In genomic region chr7:23469150-23469960, GRCh38 we compare ENCODE assay signal across 8 cellular contexts. TPM values are rescaled to one million over a fixed set of nuclear protein-coding genes. Genes with fewer than 3 reads are reported as not detected.
DNase-seq lines count a peak whose midpoint lies in the region; ATAC-seq and TF ChIP-seq lines count a peak whose summit lies in the region.

No MANE protein-coding gene starts in this region.

- H3K4me1 Mint-ChIP-seq in CD14-positive monocyte (peaks cover 42% of the 10 kb centered on the region), mesothelial cell of epicardium (peaks cover 47% of the 10 kb centered on the region)

- H3K36me3 ChIP-seq in colonic mucosa: no peaks in the 10 kb centered on the region

- no peak overlapping the region for H3K27ac ChIP-seq in colonic mucosa

- H3K4me1 ChIP-seq in colonic mucosa: peaks cover 22% of the 10 kb centered on the region

- H3K27ac Mint-ChIP-seq in CD14-positive monocyte: no peak overlapping the region
- peak overlapping the region; percentile 99 for H3K27ac Mint-ChIP-seq in mesothelial cell of epicardium

- TF ChIP-seq POLR2A in GM19193 (IDR thresholded peaks at IDR 0.05; ENCODE audit: extremely low read depth, insufficient read depth, insufficient read length): peak; percentile 64

- H3K36me3 Mint-ChIP-seq in CD14-positive monocyte (peaks cover 0 to 21% of the 10 kb centered on the region in 2 donors), mesothelial cell of epicardium (no peaks in the 10 kb centered on the region)

- peak overlapping the region in 1 of 2 donors; percentile 46 for H3K9ac ChIP-seq in colonic mucosa (ENCODE audit: low read depth in 2 of 2, low read length in 2 of 2)

- H3K27me3 Mint-ChIP-seq in CD14-positive monocyte (ENCODE audit: low read depth in 3 of 3) (peaks cover 71 to 94% (median 84%) of the 10 kb centered on the region in 3 donors), mesothelial cell of epicardium (ENCODE audit: low read depth) (no peaks in the 10 kb centered on the region)

- intact Hi-C loops in CD14-positive monocyte (cut with micrococcal nuclease) (no loop called here), colonic mucosa (cut with DNase I) (no loop called here)

- TF ChIP-seq CTCF in CD14-positive monocyte (IDR thresholded peaks at IDR 0.05) (no peak), colonic mucosa (IDR thresholded peaks at IDR 0.05) (no peak), mesothelial cell of epicardium (IDR thresholded peaks at IDR 0.05; ENCODE audit: unreplicated experiment) (no peak)

- H3K4me3 ChIP-seq in colonic mucosa: peak overlapping the region; percentile 36

- DNase-seq in CD14-positive monocyte (ENCODE audit: low spot score) (no peak), SK-N-DZ (ENCODE audit: low spot score) (peak; percentile 16), colonic mucosa (no peak), mesothelial cell of epicardium (ENCODE audit: low spot score in 2 of 2, unreplicated experiment in 2 of 2) (peak in 1 of 2 experiments; percentile 62), NCI-H187 (lab: John Stamatoyannopoulos, UW) (no peak), AG20443 (ENCODE audit: low spot score) (no peak)

- peaks cover 0 to 31% (median 25%) of the 10 kb centered on the region in 7 donors for H3K9me3 Mint-ChIP-seq in CD14-positive monocyte
- no peaks in the 10 kb centered on the region for H3K9me3 Mint-ChIP-seq in mesothelial cell of epicardium

- H3K27me3 ChIP-seq in colonic mucosa: peaks cover 81% of the 10 kb centered on the region

- ATAC-seq in HG02884 (IDR thresholded peaks at IDR 0.05; ENCODE audit: unreplicated experiment): no peak

- H3K9me3 ChIP-seq in colonic mucosa: no peaks in the 10 kb centered on the region

- peak overlapping the region; percentile 67 to 95 for H3K4me3 Mint-ChIP-seq in CD14-positive monocyte
- peak overlapping the region; percentile 96 for H3K4me3 Mint-ChIP-seq in mesothelial cell of epicardium

RNA-seq across cellular contexts. Expression of gene IGF2BP3, which starts 0.9 kb away (rescaled TPM):
- 1 to 10 TPM; 3.2 to 5.3 TPM for polyA plus RNA-seq in CD14-positive monocyte
- 43.5 and 58.0 TPM in 2 replicates for polyA plus RNA-seq in SK-N-DZ (2014; cell fraction: cytosol; rRNA removed)
- 66.2 and 102 TPM in 2 replicates for polyA plus RNA-seq in SK-N-DZ (2014; cell fraction: nucleus; rRNA removed)
- total RNA-seq in colonic mucosa: 1 to 10 TPM in 1 of 2 donors, under 1 TPM in 1; 0.24 to 1.2 TPM
- 84.3 to 91.3 TPM (median 89.1 TPM) in 3 replicates for total RNA-seq in mesothelial cell of epicardium

Comparison
In these comparisons a context has a peak if more than half of its experiments do, and no peak if none do; other contexts are left out.
1. RNA of gene IGF2BP3, which starts 0.9 kb away (total RNA-seq): 84.3 to 91.3 TPM in mesothelial cell of epicardium; 0.24 to 1.2 TPM in colonic mucosa; every median in the first group is over 10 times any median in the second.